29 cellular contexts compared by ENCODE assay signal in the genomic region with DNA sequence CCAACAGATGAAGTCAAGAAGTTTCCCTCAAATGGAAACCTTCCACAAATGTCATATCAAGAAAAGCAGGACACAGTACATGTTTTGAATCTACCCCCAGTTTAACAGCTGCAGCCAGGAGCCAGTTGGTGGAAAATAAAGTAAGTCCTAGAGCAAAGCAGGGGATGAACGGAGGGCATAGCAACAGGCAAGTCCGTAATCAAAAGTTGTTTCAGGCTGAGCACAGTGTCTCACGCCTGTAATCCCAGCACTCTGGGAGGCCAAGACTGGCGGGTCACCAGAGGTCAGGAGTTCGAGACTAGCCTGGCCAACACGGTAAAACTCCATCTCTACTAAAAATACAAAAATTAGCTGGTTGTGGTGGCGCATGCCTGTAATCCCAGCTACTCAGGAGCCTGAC.
"Had no signal": no experiment of that assay in that cellular context is flagged by ENCODE, and none has a peak within 500 bp of the region (broad histone marks: within the 10 kb centered on the region; RNA-seq: fewer than 3 reads in every experiment).

No MANE protein-coding gene starts in this region.

- H3K36me3 Mint-ChIP-seq: activated CD8-positive, alpha-beta memory T cell treated with anti-CD3 and anti-CD28 coated beads, Interleukin-2, amount 10 ng/mL, durations not matched to agents 7 days and 5 days; activated naive CD4-positive, alpha-beta T cell treated with anti-CD3 and anti-CD28 coated beads, Interleukin-2, amount 50 U/mL, for 24 hours had no signal

- H3K27ac Mint-ChIP-seq: activated CD4-positive, alpha-beta T cell treated with anti-CD3 and anti-CD28 coated beads, Interleukin-2, amount 10 ng/mL, durations not matched to agents 24 days and 14 days; activated CD8-positive, alpha-beta memory T cell treated with anti-CD3 and anti-CD28 coated beads, Interleukin-2, amount 10 ng/mL, durations not matched to agents 7 days and 5 days; activated naive CD4-positive, alpha-beta T cell treated with anti-CD3 and anti-CD28 coated beads, Interleukin-2, amount 50 U/mL, for 24 hours; activated T-cell treated with anti-CD3 and anti-CD28 coated beads, Interleukin-2, amount 50 U/mL, for 24 hours; activated T-helper 1 cell treated with anti-CD3 and anti-CD28 coated beads, Interleukin-12 subunit alpha, Interleukin-12 subunit beta, Interleukin-2, Interleukin-4 antibody, amounts not matched to agents 30 ng/mL and 10 ng/mL and 1 ng/mL, durations not matched to agents 14 hours and 24 hours and 36 hours; T-helper 1 cell treated with Interleukin-12 subunit alpha and Interleukin-12 subunit beta and Interleukin-4 antibody, amounts not matched to agents 30 μg/mL and 1 μg/mL, for 36 hours; WTC11 had no signal

- H3K9me3 Mint-ChIP-seq: activated CD4-positive, alpha-beta T cell treated with anti-CD3 and anti-CD28 coated beads, Interleukin-2, amount 10 ng/mL, durations not matched to agents 24 days and 14 days; activated naive CD4-positive, alpha-beta T cell treated with anti-CD3 and anti-CD28 coated beads, Interleukin-2, amount 50 U/mL, for 24 hours; activated T-cell treated with anti-CD3 and anti-CD28 coated beads, Interleukin-2, amount 50 U/mL, for 24 hours; activated T-helper 1 cell treated with anti-CD3 and anti-CD28 coated beads, Interleukin-12 subunit alpha, Interleukin-12 subunit beta, Interleukin-2, Interleukin-4 antibody, amounts not matched to agents 30 ng/mL and 10 ng/mL and 1 ng/mL, durations not matched to agents 14 hours and 24 hours and 36 hours; T-helper 1 cell treated with Interleukin-12 subunit alpha and Interleukin-12 subunit beta and Interleukin-4 antibody, amounts not matched to agents 30 μg/mL and 1 μg/mL, for 36 hours; WTC11 had no signal

- DNase-seq: activated CD4-positive, alpha-beta T cell treated with anti-CD3 and anti-CD28 coated beads, Interleukin-2, amount 10 ng/mL, durations not matched to agents 24 days and 14 days; activated CD4-positive, alpha-beta T cell treated with anti-CD3 and anti-CD28 coated beads, Interleukin-2, amount 50 U/mL, for 48 hours; activated CD4-positive, CD25-positive, alpha-beta regulatory T cell treated with anti-CD3 and anti-CD28 coated beads, Interleukin-2, amount 50 U/mL, for 72 hours; activated CD8-positive, alpha-beta memory T cell treated with anti-CD3 and anti-CD28 coated beads, Interleukin-2, amount 10 ng/mL, durations not matched to agents 7 days and 5 days; activated effector memory CD4-positive, alpha-beta T cell treated with Interleukin-2 at 50 U/mL for 16 hours; activated naive CD4-positive, alpha-beta T cell; activated T-cell treated with anti-CD3 and anti-CD28 coated beads, Interleukin-2, amount 50 U/mL, for 24 hours; aorta; central memory CD4-positive, alpha-beta T cell; MG63; MV-4-11; NCI-H1092 treated with DMSO at 0.1 percent for 48 hours; NCI-H1417 treated with DMSO at 0.1 percent for 48 hours; NCI-H1694 treated with DMSO at 0.1 percent for 48 hours; NCI-H2029 treated with DMSO at 0.1 percent for 48 hours; NCI-H345; NCI-H510A; NCI-H526 treated with DMSO at 0.1 percent for 48 hours; NK-92 treated with Interleukin-12 subunit alpha and Interleukin-12 subunit beta, amount 100 ng/mL, for 24 hours; Peyer's patch; SHP77 had no signal

- H3K4me3 Mint-ChIP-seq: activated CD4-positive, alpha-beta T cell treated with anti-CD3 and anti-CD28 coated beads, Interleukin-2, amount 10 ng/mL, durations not matched to agents 24 days and 14 days; activated CD8-positive, alpha-beta memory T cell treated with anti-CD3 and anti-CD28 coated beads, Interleukin-2, amount 10 ng/mL, durations not matched to agents 7 days and 5 days; activated naive CD4-positive, alpha-beta T cell treated with anti-CD3 and anti-CD28 coated beads, Interleukin-2, amount 50 U/mL, for 24 hours; activated T-cell treated with anti-CD3 and anti-CD28 coated beads, Interleukin-2, amount 50 U/mL, for 24 hours; activated T-helper 1 cell treated with anti-CD3 and anti-CD28 coated beads, Interleukin-12 subunit alpha, Interleukin-12 subunit beta, Interleukin-2, Interleukin-4 antibody, amounts not matched to agents 30 ng/mL and 10 ng/mL and 1 ng/mL, durations not matched to agents 14 hours and 24 hours and 36 hours; T-helper 1 cell treated with Interleukin-12 subunit alpha and Interleukin-12 subunit beta and Interleukin-4 antibody, amounts not matched to agents 30 μg/mL and 1 μg/mL, for 36 hours; WTC11 had no signal

- H3K27ac ChIP-seq: Peyer's patch, RWPE1, SJSA1 had no signal

- ATAC-seq: activated CD8-positive, alpha-beta memory T cell treated with anti-CD3 and anti-CD28 coated beads, Interleukin-2, amount 10 ng/mL, durations not matched to agents 7 days and 5 days; SK-N-SH treated with all-trans-retinoic acid at 6 μM for 48 hours; WTC11 had no signal

- H3K4me3 ChIP-seq: MG63, Peyer's patch, SJSA1 had no signal

- H3K9me3 ChIP-seq: MG63, Peyer's patch, SJSA1 had no signal

- H3K36me3 ChIP-seq: MG63, Peyer's patch, SJSA1 had no signal

- FAIRE-seq: bronchial epithelial cell had no signal

- H3K27me3 ChIP-seq: SJSA1 had no signal
